Comparison of ENCODE assay signal across 15 cellular contexts in genomic region chr1:224809613-224810012, GRCh38.
DNase-seq lines count a peak whose midpoint lies in the region; ATAC-seq, FAIRE-seq and TF ChIP-seq lines count a peak whose summit lies in the region.
"Had no signal": no experiment of that assay in that cellular context is flagged by ENCODE, and none has a peak within 500 bp of the region (broad histone marks: within the 10 kb centered on the region; RNA-seq: fewer than 3 reads in every experiment).

No MANE protein-coding gene starts in this region.

- H3K79me2 ChIP-seq in K562 (ENCODE audit: control insufficient read depth, insufficient read depth, low read length) = no peaks in the 10 kb centered on the region

- no peak overlapping the region for H3K4me2 ChIP-seq in K562 (ENCODE audit: insufficient read depth, low read length)

- in situ Hi-C loops in G401 (cut with HindIII; ENCODE audit: low sequenced_read_pairs) (no loop called here), K562 (cut with MboI) (no loop called here)

- 4% methylated on average over 4 of the region's 4 CpGs for WGBS in K562 (ENCODE audit: insufficient coverage, low coverage, missing lambda C conversion rate)
- WGBS in thyroid gland, 2 donors = 33 to 42% methylated on average over 4 of the region's 4 CpGs

- CTCF ChIA-PET in K562 (lab: Yijun Ruan, JAX; ENCODE audit: low intra/inter-chr PET ratio) = no interaction called here

- H3K4me1 ChIP-seq in K562 (replicated peaks in 1 of 2; ENCODE audit: control insufficient read depth in 2 of 2, insufficient read depth in 2 of 2, low read length in 2 of 2) (no peaks in the 10 kb centered on the region), thyroid gland (no peaks in the 10 kb centered on the region)

- TF ChIP-seq CTCF in K562 (IDR thresholded peaks at IDR 0.05 in 2 of 3, conservative IDR thresholded peaks at IDR 0.05 in 1 of 3; ENCODE audit: insufficient read depth in 2 of 3, low read depth in 1 of 3, low read length in 3 of 3) (no peak), thyroid gland (IDR thresholded peaks at IDR 0.05) (no peak)

- H4K20me1 ChIP-seq in K562 (replicated peaks; ENCODE audit: control insufficient read depth, insufficient read depth, low read length) = no peaks in the 10 kb centered on the region

- POLR2A ChIA-PET in K562 (lab: Yijun Ruan, JAX) = no interaction called here

- intact Hi-C loops in K562 (cut with micrococcal nuclease) (no loop called here), thyroid gland (cut with DNase I) (no loop called here), cardiac septum (cut with DNase I) (no loop called here)

- no peak for TF ChIP-seq RAD21 in K562 (CRISPR knock-in tag; conservative IDR thresholded peaks at IDR 0.05 in 1 of 2, IDR thresholded peaks at IDR 0.05 in 1 of 2)

- no peaks in the 10 kb centered on the region for H3K27me3 ChIP-seq in K562 (ENCODE audit: control insufficient read depth in 2 of 2, insufficient read depth in 2 of 2, low read length in 2 of 2)
- no peaks in the 10 kb centered on the region for H3K27me3 ChIP-seq in thyroid gland

- no TSS peak for BruUV-seq in K562 (replicated peaks; lab: Mats Ljungman, UMichigan)

- H3K36me3 ChIP-seq in K562 (ENCODE audit: control insufficient read depth, insufficient read depth, low read length) = no peaks in the 10 kb centered on the region
- no peaks in the 10 kb centered on the region for H3K36me3 ChIP-seq in thyroid gland

- H3K9me3 ChIP-seq in K562 (replicated peaks; ENCODE audit: control insufficient read depth, insufficient read depth, low read depth, low read length) (no peaks in the 10 kb centered on the region), thyroid gland (no peaks in the 10 kb centered on the region)

- no peak overlapping the region for H3K4me3 ChIP-seq in K562
- no peak overlapping the region for H3K4me3 ChIP-seq in thyroid gland (replicated peaks in 1 of 3)
- H3K4me3 ChIP-seq: GM23248 had no signal

- no peak overlapping the region for H3K9ac ChIP-seq in K562 (ENCODE audit: insufficient read depth in 1 of 2, low read depth in 2 of 2, low read length in 2 of 2)
- H3K9ac ChIP-seq: GM23248 had no signal

- no peaks in the 10 kb centered on the region for H3K9me1 ChIP-seq in K562 (ENCODE audit: control insufficient read depth, insufficient read depth, low read length)

- no peak overlapping the region for H2AFZ ChIP-seq in K562 (ENCODE audit: low read depth, low read length)
- H2AFZ ChIP-seq: GM23248 had no signal

- DNase-seq in G401 (ENCODE audit: low spot score) (peak; percentile 25), NCI-H1092 treated with DMSO at 0.1 percent for 48 hours (lab: John Stamatoyannopoulos, UW) (peak; percentile 39), K562 (ENCODE audit: extremely low read depth in 1 of 4, low spot score in 3 of 4) (no peak), thyroid gland (peak; percentile 85 to 91), mesenteric fat pad (ENCODE audit: low spot score) (no peak), cardiac septum (ENCODE audit: low spot score) (no peak)
- no peak for DNase-seq in activated CD8-positive, alpha-beta memory T cell treated with anti-CD3 and anti-CD28 coated beads for 24 hours
- DNase-seq: Calu3; CD4-positive, alpha-beta T cell; DMS 273 treated with DMSO at 0.1 percent for 48 hours; DND-41; GM23248; H7 had no signal

- TF ChIP-seq EP300 in K562 (IDR thresholded peaks at IDR 0.05; ENCODE audit: low read length) = no peak

- ATAC-seq in K562 = no peak

- no peak overlapping the region for H3K27ac ChIP-seq in K562 (ENCODE audit: extremely low read depth, low read depth, low read length)
- H3K27ac ChIP-seq in thyroid gland = peak overlapping the region in 1 of 3 donors; percentile 22
- H3K27ac ChIP-seq: GM23248 had no signal

- no peak for FAIRE-seq in K562 (lab: Jason Lieb, UNC)
- FAIRE-seq: A204.1, GM12891 had no signal

- TF ChIP-seq POLR2A in K562 (conservative IDR thresholded peaks at IDR 0.05) (no peak), thyroid gland (IDR thresholded peaks at IDR 0.05) (no peak)

TF ChIP-seq in K562, 482 proteins besides CTCF, POLR2A, EP300 and RAD21:
- TF ChIP-seq ESRRA (IDR thresholded peaks at IDR 0.05; ENCODE audit: borderline replicate concordance, low read depth) = peak; percentile 43; the same call in 1 of the 2 replicates
- TF ChIP-seq PKNOX1 (IDR thresholded peaks at IDR 0.05) = no peak

Comparison
In these comparisons a context has a peak if more than half of its experiments do, and no peak if none do; other contexts are left out.
1. DNase-seq: peak in G401 (single experiment), NCI-H1092 treated with DMSO at 0.1 percent for 48 hours (single experiment) and thyroid gland (2 of 2); none in K562 (0 of 4), mesenteric fat pad (single experiment), activated CD8-positive, alpha-beta memory T cell treated with anti-CD3 and anti-CD28 coated beads for 24 hours (single experiment) and cardiac septum (single experiment).